Comparison of ENCODE assay signal across 10 cellular contexts in the genomic region with DNA sequence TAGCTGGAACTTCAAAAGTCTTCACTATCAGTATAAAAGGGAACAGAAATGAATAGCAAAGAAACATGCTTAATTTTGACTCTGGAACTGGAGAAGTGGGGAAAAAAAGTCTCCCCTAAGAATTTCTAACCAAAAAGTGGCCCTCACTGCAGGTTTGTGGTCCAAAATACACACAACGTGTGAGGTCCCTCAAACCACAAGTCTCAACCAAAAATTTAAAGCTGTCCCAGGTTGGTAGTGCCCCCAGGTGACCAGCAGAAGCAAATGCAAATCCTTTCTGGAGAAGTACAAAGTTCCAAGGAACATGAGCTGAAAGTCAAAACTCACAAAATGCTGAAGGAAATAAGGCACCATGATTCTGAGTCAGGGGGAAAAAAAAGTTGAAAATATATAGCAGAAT. TPM values are rescaled to one million over a fixed set of nuclear protein-coding genes. Genes with fewer than 3 reads are reported as not detected.
DNase-seq lines count a peak whose midpoint lies in the region; ATAC-seq, FAIRE-seq and TF ChIP-seq lines count a peak whose summit lies in the region.
"Had no signal": no experiment of that assay in that cellular context is flagged by ENCODE, and none has a peak within 500 bp of the region (broad histone marks: within the 10 kb centered on the region; RNA-seq: fewer than 3 reads in every experiment).

No MANE protein-coding gene starts in this region.

- ATAC-seq in HCT116 (peak; percentile 67; the same call in 1 of the 2 replicates), foreskin keratinocyte (no peak), HG02852 (IDR thresholded peaks at IDR 0.05; ENCODE audit: unreplicated experiment) (no peak), gastroesophageal sphincter (no peak)

- no peak for FAIRE-seq in D721Med (lab: Jason Lieb, UNC)

- H3K27me3 ChIP-seq in HCT116 (ENCODE audit: insufficient read depth, low read length) (no peaks in the 10 kb centered on the region), foreskin keratinocyte (no peaks in the 10 kb centered on the region), tibial artery (no peaks in the 10 kb centered on the region), gastroesophageal sphincter (no peaks in the 10 kb centered on the region)

- no TSS peak for BruUV-seq in HCT116 (replicated peaks; lab: Mats Ljungman, UMichigan)

- TF ChIP-seq RAD21 in HCT116 (IDR thresholded peaks at IDR 0.05; ENCODE audit: low read depth), result peak; percentile 58

- no peaks in the 10 kb centered on the region for H3K79me2 ChIP-seq in HCT116 (ENCODE audit: insufficient read depth, low read length)

- H3K36me3 ChIP-seq in HCT116 (ENCODE audit: control insufficient read depth in 1 of 2, insufficient read depth in 2 of 2, low read length in 2 of 2) (no peaks in the 10 kb centered on the region), tibial artery (no peaks in the 10 kb centered on the region), gastroesophageal sphincter (no peaks in the 10 kb centered on the region)

- H3K4me2 ChIP-seq in HCT116 (ENCODE audit: low read length), result no peak overlapping the region

- H4K20me1 ChIP-seq in HCT116 (ENCODE audit: insufficient read depth), result no peaks in the 10 kb centered on the region

- TF ChIP-seq POLR2A in HCT116 (IDR thresholded peaks at IDR 0.05; ENCODE audit: borderline replicate concordance, extremely low read depth, insufficient read depth, insufficient read length) (no peak), gastroesophageal sphincter (IDR thresholded peaks at IDR 0.05) (no peak)

- no peak overlapping the region for H3K9ac ChIP-seq in HCT116 (ENCODE audit: low read length)

- DNase-seq in D721Med (ENCODE audit: insufficient read length, low spot score), result no peak
- no peak for DNase-seq in HCT116 (ENCODE audit: low read depth, low spot score)
- peak; percentile 39 for DNase-seq in RPMI8226
- no peak for DNase-seq in foreskin keratinocyte
- no peak for DNase-seq in coronary artery (ENCODE audit: low spot score)
- no peak for DNase-seq in tibial artery
- DNase-seq: activated T-cell treated with anti-CD3 and anti-CD28 coated beads for 4 hours, substantia nigra had no signal

- peak overlapping the region; percentile 51 for H2AFZ ChIP-seq in HCT116 (ENCODE audit: low read depth, low read length, poor library complexity, severe bottlenecking)

- no peaks in the 10 kb centered on the region for H3K9me2 ChIP-seq in HCT116 (ENCODE audit: insufficient read depth)

- intact Hi-C loops in HCT116 (cut with micrococcal nuclease) (no loop called here), tibial artery (cut with DNase I; ENCODE audit: low total_unique reads) (no loop called here)

- CTCF ChIA-PET in HCT116 (lab: Charles Lee), result no interaction called here

- TF ChIP-seq EP300 in gastroesophageal sphincter (IDR thresholded peaks at IDR 0.05), result no peak

- no peak overlapping the region for H3K27ac ChIP-seq in HCT116 (ENCODE audit: low read depth, low read length)
- no peak overlapping the region for H3K27ac ChIP-seq in foreskin keratinocyte
- H3K27ac ChIP-seq in coronary artery, result no peak overlapping the region
- no peak overlapping the region for H3K27ac ChIP-seq in tibial artery
- no peak overlapping the region for H3K27ac ChIP-seq in gastroesophageal sphincter

- POLR2A ChIA-PET in HCT116 (lab: Charles Lee), result no interaction called here

- H3K4me1 ChIP-seq in HCT116 (ENCODE audit: control insufficient read depth in 1 of 2, insufficient read depth in 2 of 2, low read length in 2 of 2) (no peaks in the 10 kb centered on the region), foreskin keratinocyte (no peaks in the 10 kb centered on the region), tibial artery (no peaks in the 10 kb centered on the region), gastroesophageal sphincter (no peaks in the 10 kb centered on the region)

- WGBS in gastroesophageal sphincter (ENCODE audit: low coverage in 1 of 2), 2 donors, result 0 to 8% methylated on average over 1 of the region's 1 CpG

- H3K4me3 ChIP-seq in HCT116 (replicated peaks in 1 of 2; ENCODE audit: low read depth in 1 of 2, low read length in 2 of 2) (no peak overlapping the region), coronary artery (no peak overlapping the region), tibial artery (no peak overlapping the region), gastroesophageal sphincter (no peak overlapping the region)

- TF ChIP-seq CTCF in D721Med (IDR thresholded peaks at IDR 0.05; ENCODE audit: insufficient read depth, missing control alignments) (peak; percentile 31), HCT116 (IDR thresholded peaks at IDR 0.05 in 2 of 3, conservative IDR thresholded peaks at IDR 0.05 in 1 of 3; ENCODE audit: borderline replicate concordance in 1 of 3, insufficient read depth in 1 of 3, low read depth in 2 of 3, low read length in 2 of 3) (peak; percentile 38 to 54 (median 42); a peak in 5 of 6 replicates), foreskin keratinocyte (conservative IDR thresholded peaks at IDR 0.05) (peak; percentile 52), coronary artery (IDR thresholded peaks at IDR 0.05) (no peak), tibial artery (IDR thresholded peaks at IDR 0.05) (no peak), gastroesophageal sphincter (IDR thresholded peaks at IDR 0.05) (no peak)

- H3K9me3 ChIP-seq in HCT116 (ENCODE audit: control insufficient read depth in 1 of 2, insufficient read depth in 1 of 2, low read depth in 1 of 2, low read length in 2 of 2) (no peaks in the 10 kb centered on the region), tibial artery (no peaks in the 10 kb centered on the region), gastroesophageal sphincter (no peaks in the 10 kb centered on the region)

- RAD21 ChIA-PET in HCT116 (lab: Charles Lee; ENCODE audit: low non-redundant PET in 1 of 2, low total read pairs in 2 of 2, uncharacterized antibody in 2 of 2, unreplicated experiment in 2 of 2), result no interaction called here

TF ChIP-seq in HCT116, 20 proteins besides CTCF, POLR2A, EP300 and RAD21:
- no peak for TF ChIP-seq SP1 (IDR thresholded peaks at IDR 0.05; ENCODE audit: low read depth)
- TF ChIP-seq SRF (IDR thresholded peaks at IDR 0.05; ENCODE audit: low read depth), result no peak
- TF ChIP-seq JUND (IDR thresholded peaks at IDR 0.05), result no peak
- TF ChIP-seq TCF7L2 (IDR thresholded peaks at IDR 0.05; ENCODE audit: borderline replicate concordance, extremely low read depth, insufficient read depth, insufficient read length), result no peak
- TF ChIP-seq SIN3A (IDR thresholded peaks at IDR 0.05; ENCODE audit: low read depth), result no peak
- TF ChIP-seq, protein P1, sequence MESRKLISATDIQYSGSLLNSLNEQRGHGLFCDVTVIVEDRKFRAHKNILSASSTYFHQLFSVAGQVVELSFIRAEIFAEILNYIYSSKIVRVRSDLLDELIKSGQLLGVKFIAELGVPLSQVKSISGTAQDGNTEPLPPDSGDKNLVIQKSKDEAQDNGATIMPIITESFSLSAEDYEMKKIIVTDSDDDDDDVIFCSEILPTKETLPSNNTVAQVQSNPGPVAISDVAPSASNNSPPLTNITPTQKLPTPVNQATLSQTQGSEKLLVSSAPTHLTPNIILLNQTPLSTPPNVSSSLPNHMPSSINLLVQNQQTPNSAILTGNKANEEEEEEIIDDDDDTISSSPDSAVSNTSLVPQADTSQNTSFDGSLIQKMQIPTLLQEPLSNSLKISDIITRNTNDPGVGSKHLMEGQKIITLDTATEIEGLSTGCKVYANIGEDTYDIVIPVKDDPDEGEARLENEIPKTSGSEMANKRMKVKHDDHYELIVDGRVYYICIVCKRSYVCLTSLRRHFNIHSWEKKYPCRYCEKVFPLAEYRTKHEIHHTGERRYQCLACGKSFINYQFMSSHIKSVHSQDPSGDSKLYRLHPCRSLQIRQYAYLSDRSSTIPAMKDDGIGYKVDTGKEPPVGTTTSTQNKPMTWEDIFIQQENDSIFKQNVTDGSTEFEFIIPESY (IDR thresholded peaks at IDR 0.05; ENCODE audit: extremely low read depth, insufficient replicate concordance, low read length), result no peak
- no peak for TF ChIP-seq EZH2 (IDR thresholded peaks at IDR 0.05)
- no peak for TF ChIP-seq EZH2phosphoT487 (IDR thresholded peaks at IDR 0.05; ENCODE audit: borderline replicate concordance)
- no peak for TF ChIP-seq POLR2AphosphoS5 (IDR thresholded peaks at IDR 0.05; ENCODE audit: low read depth, low read length)
- no peak for TF ChIP-seq CBX3 (IDR thresholded peaks at IDR 0.05; ENCODE audit: low read depth)
- TF ChIP-seq FOSL1 (IDR thresholded peaks at IDR 0.05; ENCODE audit: low read depth), result no peak
- TF ChIP-seq ELF1 (IDR thresholded peaks at IDR 0.05; ENCODE audit: borderline replicate concordance, low read depth), result no peak
- no peak for TF ChIP-seq EGR1 (IDR thresholded peaks at IDR 0.05; ENCODE audit: low read depth)
- TF ChIP-seq ZFX (IDR thresholded peaks at IDR 0.05), result no peak
- TF ChIP-seq CEBPB (IDR thresholded peaks at IDR 0.05; ENCODE audit: low read depth), result no peak
- TF ChIP-seq ZNF274 (IDR thresholded peaks at IDR 0.05; ENCODE audit: low read depth, low read length), result no peak
- TF ChIP-seq, protein P2, sequence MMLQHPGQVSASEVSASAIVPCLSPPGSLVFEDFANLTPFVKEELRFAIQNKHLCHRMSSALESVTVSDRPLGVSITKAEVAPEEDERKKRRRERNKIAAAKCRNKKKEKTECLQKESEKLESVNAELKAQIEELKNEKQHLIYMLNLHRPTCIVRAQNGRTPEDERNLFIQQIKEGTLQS (IDR thresholded peaks at IDR 0.05), result no peak

RNA-seq across cellular contexts. Expression of a gene that starts 23.6 kb away (rescaled TPM):
- total RNA-seq in HCT116 (2021; ENCODE audit: unreplicated experiment) (32.8 TPM), foreskin keratinocyte (32.1 and 32.3 TPM in 2 replicates), gastroesophageal sphincter (10 to 100 TPM; 25.2 to 45.7 (median 30.4) TPM)
- polyA plus RNA-seq in HCT116 (2012), result 18.5 and 22.0 TPM in 2 replicates
- 15.7 and 17.9 TPM in 2 replicates for polyA plus RNA-seq in foreskin keratinocyte

Comparison
In these comparisons a context has a peak if more than half of its experiments do, and no peak if none do; other contexts are left out.
1. CTCF ChIP-seq: peak in D721Med (single experiment), HCT116 (3 of 3) and foreskin keratinocyte (single experiment); none in coronary artery (single experiment), tibial artery (0 of 2) and gastroesophageal sphincter (0 of 4).